ENCODE assay signal across 19 cellular contexts in the genomic region with DNA sequence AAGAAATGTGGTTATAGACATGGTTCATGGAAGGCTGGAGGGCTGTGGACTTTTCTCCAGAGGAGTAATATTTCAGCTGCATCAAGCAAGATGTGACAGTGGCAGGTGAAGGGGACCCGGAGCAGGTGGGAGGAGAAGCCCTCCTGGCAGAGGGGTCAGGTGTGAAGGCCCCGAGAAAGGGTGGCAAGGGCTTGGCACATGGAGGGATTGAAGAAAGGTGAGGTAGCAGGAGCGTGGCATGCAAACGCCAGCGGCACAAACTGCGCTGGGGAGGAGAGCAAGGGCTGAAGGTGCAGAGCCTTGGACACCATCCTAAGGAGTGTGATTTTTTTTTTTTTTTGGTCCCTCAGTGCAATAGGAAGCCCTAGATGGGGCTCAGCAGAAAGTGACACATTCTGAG.
"Had no signal": no experiment of that assay in that cellular context is flagged by ENCODE, and none has a peak within 500 bp of the region (broad histone marks: within the 10 kb centered on the region; RNA-seq: fewer than 3 reads in every experiment).

No MANE protein-coding gene starts in this region.

- H3K27ac ChIP-seq: cardiac muscle cell, foreskin keratinocyte, transverse colon had no signal

- H3K27me3 ChIP-seq: cardiac muscle cell, foreskin keratinocyte, stomach, transverse colon had no signal

- H3K4me3 ChIP-seq: cardiac muscle cell, stomach, transverse colon had no signal

- DNase-seq: activated CD4-positive, alpha-beta T cell treated with anti-CD3 and anti-CD28 coated beads for 1 hour; activated CD4-positive, alpha-beta T cell treated with anti-CD3 and anti-CD28 coated beads, Interleukin-2, amount 50 U/mL, for 1 hour; activated CD8-positive, alpha-beta memory T cell treated with anti-CD3 and anti-CD28 coated beads for 24 hours; activated CD8-positive, alpha-beta memory T cell treated with anti-CD3 and anti-CD28 coated beads, Interleukin-2, amount 50 U/mL, for 4 hours; activated naive CD4-positive, alpha-beta T cell treated with anti-CD3 and anti-CD28 coated beads for 36 hours; activated naive CD8-positive, alpha-beta T cell treated with anti-CD3 and anti-CD28 coated beads, Interleukin-2, amount 50 U/mL, for 24 hours; activated T-cell treated with anti-CD3 and anti-CD28 coated beads, Interleukin-2, amount 50 U/mL, for 24 hours; dermis blood vessel endothelial cell; effector CD8-positive, alpha-beta T cell; foreskin keratinocyte; hippocampal formation; retina; SK-N-SH; stimulated activated CD4-positive, alpha-beta T cell treated with anti-CD3 and anti-CD28 coated beads, Interleukin-12 subunit alpha, Interleukin-12 subunit beta, amount 100 ng/mL, for 4 hours; stimulated activated CD4-positive, alpha-beta T cell treated with anti-CD3 and anti-CD28 coated beads, Interleukin-4, amount 100 ng/mL, for 4 hours; stomach; T-helper 9 cell; transverse colon had no signal

- ATAC-seq: activated naive CD8-positive, alpha-beta T cell treated with anti-CD3 and anti-CD28 coated beads, Interleukin-2, amount 50 U/mL, for 24 hours; foreskin keratinocyte had no signal

- H3K36me3 ChIP-seq: cardiac muscle cell, stomach, transverse colon had no signal

- H3K9me3 ChIP-seq: SK-N-SH, stomach, transverse colon had no signal
